ENCODE assay signal across 11 cellular contexts in the genomic region with DNA sequence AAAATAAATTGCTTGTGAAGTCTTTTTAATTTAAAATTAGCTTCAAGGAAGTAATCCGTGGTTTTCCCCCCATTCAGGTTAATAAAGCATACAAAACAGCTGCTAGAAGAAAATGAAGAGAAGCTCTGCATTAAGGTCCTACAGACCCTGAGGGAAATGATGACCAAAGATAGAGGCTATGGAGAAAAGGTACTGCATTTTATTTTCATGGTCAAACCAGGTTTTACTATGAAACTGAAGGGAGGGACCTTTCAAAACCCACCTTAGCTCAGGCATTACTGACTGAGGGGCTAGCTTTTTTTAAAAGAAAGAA.
DNase-seq lines count a peak whose midpoint lies in the region; ATAC-seq, FAIRE-seq and TF ChIP-seq lines count a peak whose summit lies in the region.
"Had no signal": no experiment of that assay in that cellular context is flagged by ENCODE, and none has a peak within 500 bp of the region (broad histone marks: within the 10 kb centered on the region; RNA-seq: fewer than 3 reads in every experiment).

No MANE protein-coding gene starts in this region.

- BruUV-seq in HepG2 (replicated peaks; lab: Mats Ljungman, UMichigan) (no TSS peak), Caco-2 (replicated peaks; lab: Mats Ljungman, UMichigan) (no TSS peak)

- no peak for ATAC-seq in CD4-positive, alpha-beta T cell (ENCODE audit: poor library complexity)
- peak; percentile 10 for ATAC-seq in GM21723 (IDR thresholded peaks at IDR 0.05; ENCODE audit: unreplicated experiment)
- peak; percentile 32 for ATAC-seq in HG03571 (IDR thresholded peaks at IDR 0.05; ENCODE audit: unreplicated experiment)
- peak; percentile 36 for ATAC-seq in HepG2

- 3% methylated on average over 1 of the region's 1 CpG for WGBS in HepG2 (ENCODE audit: low lambda C conversion rate)

- no peaks in the 10 kb centered on the region for H3K9me3 ChIP-seq in CD4-positive, alpha-beta T cell (ENCODE audit: control insufficient read depth, low read length)
- H3K9me3 ChIP-seq in HepG2 (ENCODE audit: low read length) = no peaks in the 10 kb centered on the region
- no peaks in the 10 kb centered on the region for H3K9me3 ChIP-seq in Caco-2
- H3K9me3 ChIP-seq: gastrocnemius medialis, spleen, stomach had no signal

- no peak overlapping the region for H3K27ac ChIP-seq in CD4-positive, alpha-beta T cell (ENCODE audit: low read depth, low read length)
- no peak overlapping the region for H3K27ac ChIP-seq in HepG2 (ENCODE audit: extremely low read length, insufficient read depth, low read length)
- H3K27ac ChIP-seq: gastrocnemius medialis, spleen had no signal

- H3K4me1 ChIP-seq in HepG2 (ENCODE audit: insufficient read depth, low read length) = no peaks in the 10 kb centered on the region
- H3K4me1 ChIP-seq in Caco-2 = no peaks in the 10 kb centered on the region; the same call in 1 of the 2 replicates

- no peak for DNase-seq in CD4-positive, alpha-beta T cell
- DNase-seq in HepG2 (ENCODE audit: low spot score) (no peak), AML-193 (lab: John Stamatoyannopoulos, UW) (no peak), Caco-2 (no peak), inferior parietal cortex (ENCODE audit: extremely low spot score) (no peak), NCI-H345 treated with DMSO at 0.1 percent for 48 hours (lab: John Stamatoyannopoulos, UW; ENCODE audit: unreplicated experiment) (no peak)
- DNase-seq: spleen had no signal

- TF ChIP-seq POLR2A in HepG2 (IDR thresholded peaks at IDR 0.05; ENCODE audit: insufficient read depth in 1 of 2, low read depth in 2 of 2, low read length in 2 of 2) = no peak

- H3K27me3 ChIP-seq in CD4-positive, alpha-beta T cell (ENCODE audit: control insufficient read depth, insufficient read depth, low read length) = no peaks in the 10 kb centered on the region
- H3K27me3 ChIP-seq in HepG2 (ENCODE audit: control insufficient read depth in 1 of 2, insufficient read depth in 2 of 2, low read length in 2 of 2) (no peaks in the 10 kb centered on the region), Caco-2 (replicated peaks; ENCODE audit: control insufficient read depth, insufficient read depth, low read length) (no peaks in the 10 kb centered on the region)
- H3K27me3 ChIP-seq: gastrocnemius medialis, spleen, stomach had no signal

- H3K27ac Mint-ChIP-seq in CD4-positive, alpha-beta T cell = no peak overlapping the region
- no peak overlapping the region for H3K27ac Mint-ChIP-seq in Caco-2 (ENCODE audit: unreplicated experiment)

- no peaks in the 10 kb centered on the region for H3K79me2 ChIP-seq in HepG2 (ENCODE audit: insufficient read depth, low read length)

- H3K4me1 Mint-ChIP-seq in CD4-positive, alpha-beta T cell (ENCODE audit: low read depth) = no peaks in the 10 kb centered on the region
- H3K4me1 Mint-ChIP-seq in Caco-2 (ENCODE audit: low read depth, unreplicated experiment) = peaks cover 5% of the 10 kb centered on the region

- no peaks in the 10 kb centered on the region for H4K20me1 ChIP-seq in HepG2 (ENCODE audit: insufficient read depth, low read length)

- peak; percentile 57 for TF ChIP-seq CTCF in CD4-positive, alpha-beta T cell (IDR thresholded peaks at IDR 0.05)
- no peak for TF ChIP-seq CTCF in HepG2 (CRISPR knock-in tag; IDR thresholded peaks at IDR 0.05)
- no peak for TF ChIP-seq CTCF in Caco-2 (IDR thresholded peaks at IDR 0.05; ENCODE audit: insufficient read depth in 1 of 2, low read depth in 1 of 2, low read length in 1 of 2, severe bottlenecking in 1 of 2, unreplicated experiment in 1 of 2)

- no peak for TF ChIP-seq RAD21 in HepG2 (CRISPR knock-in tag; IDR thresholded peaks at IDR 0.05)

- intact Hi-C loops in CD4-positive, alpha-beta T cell (cut with DNase I, micrococcal nuclease) = loop anchor here (1.0 to 10.0 kb wide), 8 partner anchors 111 to 346 kb away; no protein-coding TSS in a partner anchor
- intact Hi-C loops in HepG2 (cut with micrococcal nuclease; ENCODE audit: unreplicated experiment) = loop anchor here (1.0 kb wide), 4 partner anchors 265 to 411 kb away; a partner anchor contains a TSS
- intact Hi-C loops in Caco-2 (cut with micrococcal nuclease; ENCODE audit: unreplicated experiment) = loop anchor here (1.0 to 10.0 kb wide), 8 partner anchors 33 to 413 kb away; a partner anchor contains a TSS

- no peak overlapping the region for H3K4me3 ChIP-seq in HepG2 (replicated peaks in 1 of 3; ENCODE audit: insufficient read depth in 1 of 3, low read depth in 2 of 3, low read length in 3 of 3)
- no peak overlapping the region for H3K4me3 ChIP-seq in Caco-2 (ENCODE audit: low read depth, low read length)
- H3K4me3 ChIP-seq: gastrocnemius medialis, spleen, stomach had no signal

- no peak overlapping the region for H3K4me2 ChIP-seq in HepG2 (ENCODE audit: low read depth, low read length)

- no peak overlapping the region for H3K9ac ChIP-seq in HepG2 (ENCODE audit: insufficient read depth, low read depth, low read length)

- no peaks in the 10 kb centered on the region for H3K9me3 Mint-ChIP-seq in CD4-positive, alpha-beta T cell
- H3K9me3 Mint-ChIP-seq in Caco-2 (ENCODE audit: unreplicated experiment) = no peaks in the 10 kb centered on the region

- in situ Hi-C loops in HepG2 (cut with HindIII; ENCODE audit: extremely low pct_ligation_motif_present, low pct_unique_long_range_greater_than_20kb) = no loop called here

- H3K4me3 Mint-ChIP-seq in CD4-positive, alpha-beta T cell = no peak overlapping the region
- no peak overlapping the region for H3K4me3 Mint-ChIP-seq in Caco-2 (ENCODE audit: unreplicated experiment)

- peaks cover 83% of the 10 kb centered on the region for H3K36me3 Mint-ChIP-seq in CD4-positive, alpha-beta T cell (ENCODE audit: low read depth)
- no peaks in the 10 kb centered on the region for H3K36me3 Mint-ChIP-seq in Caco-2 (ENCODE audit: insufficient read depth, unreplicated experiment)

- H3K27me3 Mint-ChIP-seq in CD4-positive, alpha-beta T cell = no peaks in the 10 kb centered on the region
- H3K27me3 Mint-ChIP-seq in Caco-2 (ENCODE audit: insufficient read depth, unreplicated experiment) = no peaks in the 10 kb centered on the region

- POLR2A ChIA-PET in CD4-positive, alpha-beta T cell (lab: Charles Lee) = interaction anchor here (1.1 to 1.5 kb wide), 3 partner anchors 269 to 346 kb away, joined by 3 to 14 read pairs (median 5); no protein-coding TSS in a partner anchor
- POLR2A ChIA-PET in HepG2 (lab: Yijun Ruan, JAX) (no interaction called here), Caco-2 (lab: Charles Lee) (interaction anchor here (0.6 kb wide), 1 partner anchor 267 kb away, joined by 3 read pairs; no protein-coding TSS in a partner anchor)

- CTCF ChIA-PET in CD4-positive, alpha-beta T cell (lab: Charles Lee) = interaction anchor here (0.6 to 2.6 kb wide), 34 partner anchors 9 to 361 kb away, joined by 3 to 31 read pairs (median 4); a partner anchor contains a TSS
- CTCF ChIA-PET in HepG2 (lab: Yijun Ruan, JAX; ENCODE audit: low intra/inter-chr PET ratio, low total read pairs) (interaction anchor here (1.0 to 4.3 kb wide), 4 partner anchors 264 to 346 kb away, joined by 3 to 50 read pairs (median 12); no protein-coding TSS in a partner anchor), Caco-2 (lab: Charles Lee) (interaction anchor here (0.6 to 1.8 kb wide), 20 partner anchors 9 to 521 kb away, joined by 3 to 47 read pairs (median 4); no protein-coding TSS in a partner anchor)

- no peak overlapping the region for H2AFZ ChIP-seq in HepG2 (ENCODE audit: low read length)

- no peak for FAIRE-seq in HepG2 (lab: Jason Lieb, UNC)

- H3K36me3 ChIP-seq in HepG2 (replicated peaks in 1 of 2; ENCODE audit: control insufficient read depth in 1 of 2, insufficient read depth in 2 of 2, low read length in 2 of 2) (peaks cover 8 to 24% of the 10 kb centered on the region in 2 experiments; a peak in 4 of 5 replicates), Caco-2 (ENCODE audit: control insufficient read depth, insufficient read depth, low read length) (no peaks in the 10 kb centered on the region)
- H3K36me3 ChIP-seq: gastrocnemius medialis had no signal

- TF ChIP-seq EP300 in HepG2 (IDR thresholded peaks at IDR 0.05; ENCODE audit: low read depth in 2 of 2, low read length in 2 of 2) (no peak), HepG2 (CRISPR knock-in tag; IDR thresholded peaks at IDR 0.05; ENCODE audit: borderline replicate concordance) (no peak)

TF ChIP-seq in HepG2, 621 proteins besides CTCF, POLR2A, EP300 and RAD21 (continues in another document):
- TF ChIP-seq ATF7 (IDR thresholded peaks at IDR 0.05) (no peak), ATF7 (CRISPR knock-in tag; IDR thresholded peaks at IDR 0.05) (no peak), ZNF598 (CRISPR knock-in tag; IDR thresholded peaks at IDR 0.05; ENCODE audit: borderline replicate concordance) (no peak), ZNF24 (IDR thresholded peaks at IDR 0.05) (no peak), STAG1 (CRISPR knock-in tag; IDR thresholded peaks at IDR 0.05) (no peak), NBN (conservative IDR thresholded peaks at IDR 0.05) (no peak), ZNF670 (CRISPR knock-in tag; IDR thresholded peaks at IDR 0.05; ENCODE audit: borderline replicate concordance) (no peak), ZBTB38 (CRISPR knock-in tag; IDR thresholded peaks at IDR 0.05) (no peak), KDM3A (CRISPR knock-in tag; IDR thresholded peaks at IDR 0.05; ENCODE audit: low read depth) (no peak)
- TF ChIP-seq, protein P1, sequence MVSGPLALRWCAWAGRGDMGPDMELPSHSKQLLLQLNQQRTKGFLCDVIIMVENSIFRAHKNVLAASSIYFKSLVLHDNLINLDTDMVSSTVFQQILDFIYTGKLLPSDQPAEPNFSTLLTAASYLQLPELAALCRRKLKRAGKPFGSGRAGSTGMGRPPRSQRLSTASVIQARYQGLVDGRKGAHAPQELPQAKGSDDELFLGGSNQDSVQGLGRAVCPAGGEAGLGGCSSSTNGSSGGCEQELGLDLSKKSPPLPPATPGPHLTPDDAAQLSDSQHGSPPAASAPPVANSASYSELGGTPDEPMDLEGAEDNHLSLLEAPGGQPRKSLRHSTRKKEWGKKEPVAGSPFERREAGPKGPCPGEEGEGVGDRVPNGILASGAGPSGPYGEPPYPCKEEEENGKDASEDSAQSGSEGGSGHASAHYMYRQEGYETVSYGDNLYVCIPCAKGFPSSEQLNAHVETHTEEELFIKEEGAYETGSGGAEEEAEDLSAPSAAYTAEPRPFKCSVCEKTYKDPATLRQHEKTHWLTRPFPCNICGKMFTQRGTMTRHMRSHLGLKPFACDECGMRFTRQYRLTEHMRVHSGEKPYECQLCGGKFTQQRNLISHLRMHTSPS (CRISPR knock-in tag; IDR thresholded peaks at IDR 0.05; ENCODE audit: low read depth) = no peak
- TF ChIP-seq, protein P2, sequence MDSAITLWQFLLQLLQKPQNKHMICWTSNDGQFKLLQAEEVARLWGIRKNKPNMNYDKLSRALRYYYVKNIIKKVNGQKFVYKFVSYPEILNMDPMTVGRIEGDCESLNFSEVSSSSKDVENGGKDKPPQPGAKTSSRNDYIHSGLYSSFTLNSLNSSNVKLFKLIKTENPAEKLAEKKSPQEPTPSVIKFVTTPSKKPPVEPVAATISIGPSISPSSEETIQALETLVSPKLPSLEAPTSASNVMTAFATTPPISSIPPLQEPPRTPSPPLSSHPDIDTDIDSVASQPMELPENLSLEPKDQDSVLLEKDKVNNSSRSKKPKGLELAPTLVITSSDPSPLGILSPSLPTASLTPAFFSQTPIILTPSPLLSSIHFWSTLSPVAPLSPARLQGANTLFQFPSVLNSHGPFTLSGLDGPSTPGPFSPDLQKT (CRISPR knock-in tag; IDR thresholded peaks at IDR 0.05; ENCODE audit: borderline replicate concordance) = no peak
